In the genomic region with DNA sequence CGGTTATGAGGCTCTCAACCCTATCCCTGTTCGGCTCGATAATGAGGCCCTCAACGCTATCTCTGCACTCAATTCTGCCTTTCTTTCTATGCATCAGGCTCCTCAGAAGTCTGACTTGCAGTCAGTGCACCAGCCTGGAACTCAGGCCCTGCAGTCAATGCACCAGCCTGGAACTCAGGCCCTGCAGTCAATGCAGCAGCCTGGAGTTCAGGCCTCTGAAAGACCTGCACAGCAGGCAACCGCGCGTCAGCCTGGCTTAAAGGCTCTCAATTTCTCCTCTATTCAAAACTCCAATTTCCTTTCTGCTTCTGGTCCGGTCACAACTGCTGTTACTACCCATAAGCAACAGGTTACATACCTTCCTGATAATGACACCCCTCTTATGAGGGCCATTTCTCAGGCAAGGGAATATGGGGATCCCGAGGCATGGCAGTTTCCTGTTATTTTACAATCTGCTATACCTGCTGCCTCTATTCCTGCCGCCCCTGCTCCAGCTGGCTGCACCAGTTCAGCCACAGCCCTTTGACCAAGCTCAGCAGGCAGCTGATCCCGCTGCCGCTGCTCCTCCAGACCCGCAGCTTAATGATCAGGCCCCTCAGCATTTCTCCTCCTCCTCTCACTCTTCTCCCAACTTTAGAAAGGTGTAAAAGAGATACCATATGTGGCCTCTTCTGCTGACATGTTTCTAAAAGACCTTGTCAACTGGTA, we compare ENCODE assay signal across 29 cellular contexts.
"Had no signal": no experiment of that assay in that cellular context is flagged by ENCODE, and none has a peak within 500 bp of the region (broad histone marks: within the 10 kb centered on the region; RNA-seq: fewer than 3 reads in every experiment).

No MANE protein-coding gene starts in this region.

- H3K4me1 ChIP-seq: ascending aorta, SJCRH30 had no signal

- ATAC-seq: activated CD4-positive, alpha-beta T cell treated with anti-CD3 and anti-CD28 coated beads for 36 hours; activated CD4-positive, CD25-positive, alpha-beta regulatory T cell treated with anti-CD3 and anti-CD28 coated beads, Interleukin-2, amount 50 U/mL, for 24 hours; activated CD8-positive, alpha-beta T cell treated with anti-CD3 and anti-CD28 coated beads, Interleukin-2, amount 10 ng/mL, durations not matched to agents 7 days and 5 days; Panc1 had no signal

- H3K36me3 Mint-ChIP-seq: activated naive CD4-positive, alpha-beta T cell treated with anti-CD3 and anti-CD28 coated beads, Interleukin-2, amount 50 U/mL, for 24 hours; activated naive CD8-positive, alpha-beta T cell treated with anti-CD3 and anti-CD28 coated beads, Interleukin-2, amount 10 ng/mL, durations not matched to agents 7 days and 5 days had no signal

- H3K27ac Mint-ChIP-seq: activated CD4-positive, alpha-beta T cell treated with anti-CD3 and anti-CD28 coated beads for 36 hours; activated CD4-positive, alpha-beta T cell treated with anti-CD3 and anti-CD28 coated beads, Interleukin-2, amount 10 ng/mL, durations not matched to agents 7 days and 5 days; activated CD8-positive, alpha-beta T cell treated with anti-CD3 and anti-CD28 coated beads, Interleukin-2, amount 10 ng/mL, durations not matched to agents 7 days and 5 days; activated naive CD4-positive, alpha-beta T cell treated with anti-CD3 and anti-CD28 coated beads, Interleukin-2, amount 50 U/mL, for 24 hours; activated naive CD8-positive, alpha-beta T cell treated with anti-CD3 and anti-CD28 coated beads, Interleukin-2, amount 10 ng/mL, durations not matched to agents 7 days and 5 days; activated T-cell treated with anti-CD3 and anti-CD28 coated beads, Interleukin-2, amount 50 U/mL, for 24 hours; activated T-helper 2 cell treated with anti-CD3 and anti-CD28 coated beads, Interferon-gamma antibody, Interleukin-2, Interleukin-4, amounts not matched to agents 10 μg/mL and 5 μg/mL and 100 μg/mL, durations not matched to agents 14 hours and 24 hours and 36 hours had no signal

- H3K4me1 Mint-ChIP-seq: activated CD4-positive, alpha-beta T cell treated with anti-CD3 and anti-CD28 coated beads for 36 hours; activated CD4-positive, alpha-beta T cell treated with anti-CD3 and anti-CD28 coated beads, Interleukin-2, amount 10 ng/mL, durations not matched to agents 7 days and 5 days; activated naive CD4-positive, alpha-beta T cell treated with anti-CD3 and anti-CD28 coated beads, Interleukin-2, amount 50 U/mL, for 24 hours; activated naive CD8-positive, alpha-beta T cell treated with anti-CD3 and anti-CD28 coated beads, Interleukin-2, amount 10 ng/mL, durations not matched to agents 7 days and 5 days; central memory CD8-positive, alpha-beta T cell had no signal

- H3K4me3 Mint-ChIP-seq: activated CD4-positive, alpha-beta T cell treated with anti-CD3 and anti-CD28 coated beads for 36 hours; activated CD4-positive, alpha-beta T cell treated with anti-CD3 and anti-CD28 coated beads, Interleukin-2, amount 10 ng/mL, durations not matched to agents 7 days and 5 days; activated CD8-positive, alpha-beta T cell treated with anti-CD3 and anti-CD28 coated beads, Interleukin-2, amount 10 ng/mL, durations not matched to agents 7 days and 5 days; activated naive CD4-positive, alpha-beta T cell treated with anti-CD3 and anti-CD28 coated beads, Interleukin-2, amount 50 U/mL, for 24 hours; activated naive CD8-positive, alpha-beta T cell treated with anti-CD3 and anti-CD28 coated beads, Interleukin-2, amount 10 ng/mL, durations not matched to agents 7 days and 5 days; activated T-cell treated with anti-CD3 and anti-CD28 coated beads, Interleukin-2, amount 50 U/mL, for 24 hours; central memory CD8-positive, alpha-beta T cell had no signal

- H3K9me3 Mint-ChIP-seq: activated CD4-positive, alpha-beta T cell treated with anti-CD3 and anti-CD28 coated beads, Interleukin-2, amount 10 ng/mL, durations not matched to agents 7 days and 5 days; activated naive CD4-positive, alpha-beta T cell treated with anti-CD3 and anti-CD28 coated beads, Interleukin-2, amount 50 U/mL, for 24 hours; activated naive CD8-positive, alpha-beta T cell treated with anti-CD3 and anti-CD28 coated beads, Interleukin-2, amount 10 ng/mL, durations not matched to agents 7 days and 5 days; activated T-cell treated with anti-CD3 and anti-CD28 coated beads, Interleukin-2, amount 50 U/mL, for 24 hours; activated T-helper 2 cell treated with anti-CD3 and anti-CD28 coated beads, Interferon-gamma antibody, Interleukin-2, Interleukin-4, amounts not matched to agents 10 μg/mL and 5 μg/mL and 100 μg/mL, durations not matched to agents 14 hours and 24 hours and 36 hours had no signal

- DNase-seq: activated CD4-positive, alpha-beta T cell treated with anti-CD3 and anti-CD28 coated beads for 36 hours; activated CD4-positive, alpha-beta T cell treated with anti-CD3 and anti-CD28 coated beads, Interleukin-2, amount 10 ng/mL, durations not matched to agents 7 days and 5 days; activated CD4-positive, alpha-beta T cell treated with anti-CD3 and anti-CD28 coated beads, Interleukin-2, amount 50 U/mL, for 48 hours; activated CD8-positive, alpha-beta T cell treated with anti-CD3 and anti-CD28 coated beads, Interleukin-2, amount 10 ng/mL, durations not matched to agents 7 days and 5 days; activated gamma-delta T cell; activated naive CD4-positive, alpha-beta T cell treated with Interleukin-2 at 50 U/mL for 16 hours; activated naive CD8-positive, alpha-beta T cell treated with anti-CD3 and anti-CD28 coated beads, Interleukin-2, amount 10 ng/mL, durations not matched to agents 7 days and 5 days; activated T-cell treated with anti-CD3 and anti-CD28 coated beads, Interleukin-2, amount 50 U/mL, for 24 hours; amygdala; MM.1S; MV-4-11; NCI-H1092; NCI-H1436 treated with DMSO at 0.1 percent for 48 hours; NCI-H187 treated with DMSO at 0.1 percent for 48 hours; NCI-H2081; NCI-H2171 treated with DMSO at 0.1 percent for 48 hours; NCI-H2227 treated with DMSO at 0.1 percent for 48 hours; NCI-H446; NCI-H524 treated with DMSO at 0.1 percent for 48 hours; SJCRH30 had no signal

- H3K27me3 Mint-ChIP-seq: activated CD4-positive, alpha-beta T cell treated with anti-CD3 and anti-CD28 coated beads, Interleukin-2, amount 10 ng/mL, durations not matched to agents 7 days and 5 days; activated naive CD8-positive, alpha-beta T cell treated with anti-CD3 and anti-CD28 coated beads, Interleukin-2, amount 10 ng/mL, durations not matched to agents 7 days and 5 days; activated T-cell treated with anti-CD3 and anti-CD28 coated beads, Interleukin-2, amount 50 U/mL, for 24 hours; central memory CD8-positive, alpha-beta T cell had no signal

- H3K9me3 ChIP-seq: ascending aorta, SJCRH30 had no signal

- H3K4me3 ChIP-seq: ascending aorta, cardiac muscle cell, SJCRH30, SK-N-MC had no signal

- H3K36me3 ChIP-seq: ascending aorta, cardiac muscle cell, SJCRH30 had no signal

- FAIRE-seq: TTC549 had no signal

- H3K27ac ChIP-seq: ascending aorta, cardiac muscle cell, SJCRH30, SK-N-MC had no signal

- H3K27me3 ChIP-seq: ascending aorta, cardiac muscle cell had no signal
